1 cellular context compared by ENCODE assay signal in the genomic region with DNA sequence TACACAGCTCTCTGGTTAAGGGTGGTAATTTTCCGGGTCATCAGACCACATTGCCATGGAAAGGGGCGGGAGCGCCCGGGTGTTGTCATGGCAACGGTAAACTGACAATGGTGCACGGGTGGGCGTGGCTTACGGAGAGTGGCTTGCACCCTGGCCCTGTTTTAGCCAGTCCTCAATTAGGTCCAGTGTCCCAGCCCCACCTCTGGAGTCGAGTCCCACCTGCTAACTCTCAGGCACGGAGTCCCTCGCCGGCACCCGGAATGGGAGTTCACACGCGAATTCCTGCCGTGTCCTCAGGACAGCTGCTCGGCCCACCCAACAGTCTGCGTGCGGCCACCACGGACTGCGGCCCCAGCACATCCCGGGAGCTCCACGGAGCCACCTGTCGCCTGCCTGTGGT.
TF ChIP-seq lines count a peak whose summit lies in the region.

No MANE protein-coding gene starts in this region.

TF ChIP-seq in HepG2, 621 proteins besides CTCF, POLR2A, EP300 and RAD21 (continued from another document):
- TF ChIP-seq ZNF230 (CRISPR knock-in tag; IDR thresholded peaks at IDR 0.05) (no peak), RFX1 (IDR thresholded peaks at IDR 0.05) (peak; percentile 61)
